Comparison of ENCODE assay signal across 20 cellular contexts in genomic region chr18:36382151-36382550, GRCh38.
"Had no signal": no experiment of that assay in that cellular context is flagged by ENCODE, and none has a peak within 500 bp of the region (broad histone marks: within the 10 kb centered on the region; RNA-seq: fewer than 3 reads in every experiment).

No MANE protein-coding gene starts in this region.

- H3K4me3 ChIP-seq: dorsolateral prefrontal cortex, gastrocnemius medialis, left lung, thoracic aorta, upper lobe of right lung had no signal

- H3K27me3 ChIP-seq: brain microvascular endothelial cell, dorsolateral prefrontal cortex, gastrocnemius medialis, left lung, upper lobe of right lung had no signal

- H3K27ac ChIP-seq: brain microvascular endothelial cell, dorsolateral prefrontal cortex, left lung, upper lobe of right lung had no signal

- ATAC-seq: activated naive CD4-positive, alpha-beta T cell treated with anti-CD3 and anti-CD28 coated beads, Interleukin-2, amount 50 U/mL, for 72 hours; effector memory CD8-positive, alpha-beta T cell; esophagus mucosa; left lung; upper lobe of right lung; WTC11 had no signal

- DNase-seq: activated T-cell treated with anti-CD3 and anti-CD28 coated beads, Interleukin-2, amount 50 U/mL, for 1 hour; aorta; brain microvascular endothelial cell; dorsolateral prefrontal cortex; effector memory CD8-positive, alpha-beta T cell; gastrocnemius medialis; head of caudate nucleus; kidney; left lung; mammary epithelial cell; occipital lobe; posterior cingulate gyrus; stimulated activated CD4-positive, alpha-beta T cell treated with anti-CD3 and anti-CD28 coated beads, Interleukin-4, amount 100 ng/mL, for 24 hours; stimulated activated naive CD4-positive, alpha-beta T cell treated with Interleukin-2 at 50 U/mL for 16 hours; T1000; upper lobe of right lung had no signal

- H3K36me3 ChIP-seq: brain microvascular endothelial cell, gastrocnemius medialis, left lung, thoracic aorta, upper lobe of right lung had no signal

- H3K9me3 ChIP-seq: gastrocnemius medialis, left lung, thoracic aorta, upper lobe of right lung had no signal

- H3K4me1 ChIP-seq: left lung, upper lobe of right lung had no signal
